ENCODE assay signal across 1 cellular context in the genomic region with DNA sequence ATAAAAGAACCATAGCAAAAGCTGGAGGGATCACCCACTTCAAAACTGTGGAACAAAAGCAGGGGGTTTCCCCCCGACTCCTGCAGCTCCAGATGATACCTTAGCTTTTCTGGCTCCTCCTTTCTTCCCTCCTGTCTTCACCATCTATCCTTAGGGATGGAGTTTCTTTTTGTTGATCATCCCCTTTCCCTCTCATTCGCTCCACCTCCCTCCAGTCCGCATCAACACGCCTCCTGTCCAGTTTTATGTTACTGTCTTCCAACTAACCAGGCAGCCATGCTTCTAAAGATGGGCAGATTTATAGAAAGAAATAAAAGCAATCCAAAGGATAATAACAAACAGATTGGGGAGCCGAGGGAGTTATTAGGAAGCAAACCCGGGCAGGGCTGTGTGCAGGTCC.
TF ChIP-seq lines count a peak whose summit lies in the region.

No MANE protein-coding gene starts in this region.

TF ChIP-seq in IMR-90, 13 proteins besides CTCF, POLR2A, EP300 and RAD21:
- TF ChIP-seq, protein P1, sequence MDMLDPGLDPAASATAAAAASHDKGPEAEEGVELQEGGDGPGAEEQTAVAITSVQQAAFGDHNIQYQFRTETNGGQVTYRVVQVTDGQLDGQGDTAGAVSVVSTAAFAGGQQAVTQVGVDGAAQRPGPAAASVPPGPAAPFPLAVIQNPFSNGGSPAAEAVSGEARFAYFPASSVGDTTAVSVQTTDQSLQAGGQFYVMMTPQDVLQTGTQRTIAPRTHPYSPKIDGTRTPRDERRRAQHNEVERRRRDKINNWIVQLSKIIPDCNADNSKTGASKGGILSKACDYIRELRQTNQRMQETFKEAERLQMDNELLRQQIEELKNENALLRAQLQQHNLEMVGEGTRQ (IDR thresholded peaks at IDR 0.05; ENCODE audit: low read depth, low read length), result no peak
- no peak for TF ChIP-seq MAFK (IDR thresholded peaks at IDR 0.05; ENCODE audit: low read depth, low read length)
- TF ChIP-seq NFE2L2 (IDR thresholded peaks at IDR 0.05; ENCODE audit: low read depth, low read length), result no peak
- TF ChIP-seq SMC3 (IDR thresholded peaks at IDR 0.05; ENCODE audit: low read depth, low read length), result no peak
- no peak for TF ChIP-seq FOS (IDR thresholded peaks at IDR 0.05; ENCODE audit: low read depth, low read length)
- TF ChIP-seq CEBPB (IDR thresholded peaks at IDR 0.05; ENCODE audit: low read depth, low read length), result no peak
- no peak for TF ChIP-seq MAZ (IDR thresholded peaks at IDR 0.05; ENCODE audit: borderline replicate concordance, low read depth, low read length)
- no peak for TF ChIP-seq CHD1 (IDR thresholded peaks at IDR 0.05; ENCODE audit: low read depth, low read length)
- no peak for TF ChIP-seq RCOR1 (IDR thresholded peaks at IDR 0.05; ENCODE audit: insufficient replicate concordance, low read length)
- TF ChIP-seq BHLHE40 (IDR thresholded peaks at IDR 0.05; ENCODE audit: low read depth, low read length), result no peak
- no peak for TF ChIP-seq MXI1 (IDR thresholded peaks at IDR 0.05; ENCODE audit: borderline replicate concordance, low read depth, low read length)
- TF ChIP-seq, protein P2, sequence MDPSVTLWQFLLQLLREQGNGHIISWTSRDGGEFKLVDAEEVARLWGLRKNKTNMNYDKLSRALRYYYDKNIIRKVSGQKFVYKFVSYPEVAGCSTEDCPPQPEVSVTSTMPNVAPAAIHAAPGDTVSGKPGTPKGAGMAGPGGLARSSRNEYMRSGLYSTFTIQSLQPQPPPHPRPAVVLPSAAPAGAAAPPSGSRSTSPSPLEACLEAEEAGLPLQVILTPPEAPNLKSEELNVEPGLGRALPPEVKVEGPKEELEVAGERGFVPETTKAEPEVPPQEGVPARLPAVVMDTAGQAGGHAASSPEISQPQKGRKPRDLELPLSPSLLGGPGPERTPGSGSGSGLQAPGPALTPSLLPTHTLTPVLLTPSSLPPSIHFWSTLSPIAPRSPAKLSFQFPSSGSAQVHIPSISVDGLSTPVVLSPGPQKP (IDR thresholded peaks at IDR 0.05; ENCODE audit: borderline replicate concordance, low read depth, low read length), result no peak
- TF ChIP-seq RFX5 (IDR thresholded peaks at IDR 0.05; ENCODE audit: low read depth, low read length), result no peak
